In genomic region chr16:12964466-12964865, GRCh38 we compare ENCODE assay signal across 26 cellular contexts.
"Had no signal": no experiment of that assay in that cellular context is flagged by ENCODE, and none has a peak within 500 bp of the region (broad histone marks: within the 10 kb centered on the region; RNA-seq: fewer than 3 reads in every experiment).

No MANE protein-coding gene starts in this region.

- H3K9me3 Mint-ChIP-seq: neural crest cell had no signal

- H3K27me3 ChIP-seq: dorsolateral prefrontal cortex, foreskin keratinocyte, heart right ventricle, neutrophil, pancreas, tibial nerve, upper lobe of right lung, uterus had no signal

- H3K36me3 ChIP-seq: gastroesophageal sphincter, heart right ventricle, neutrophil, pancreas, thoracic aorta, tibial nerve, upper lobe of right lung, uterus had no signal

- H3K36me3 Mint-ChIP-seq: memory B cell; natural killer cell treated with Interleukin-12 subunit alpha and Interleukin-12 subunit beta and Interleukin-15 and Interleukin-18, amount 100 ng/mL, for 72 hours; stimulated activated memory B cell treated with anti-CD40 and anti-IgM and Interleukin-4, amounts not matched to agents 10 μg/mL and 1 μg/mL and 100 μg/mL, for 72 hours had no signal

- H3K9me3 ChIP-seq: neutrophil, pancreas, thoracic aorta, upper lobe of right lung, uterus had no signal

- H3K27ac ChIP-seq: dorsolateral prefrontal cortex, foreskin keratinocyte, gastroesophageal sphincter, heart right ventricle, neutrophil, pancreas, thoracic aorta, tibial nerve, upper lobe of right lung, uterus had no signal

- H3K27ac Mint-ChIP-seq: memory B cell; natural killer cell treated with Interleukin-12 subunit alpha and Interleukin-12 subunit beta and Interleukin-15 and Interleukin-18, amount 100 ng/mL, for 72 hours; stimulated activated memory B cell treated with anti-CD40 and anti-IgM and Interleukin-4, amounts not matched to agents 10 μg/mL and 1 μg/mL and 100 μg/mL, for 72 hours had no signal

- FAIRE-seq: colon, islet of Langerhans, pancreas had no signal

- H3K4me3 ChIP-seq: dorsolateral prefrontal cortex, gastroesophageal sphincter, heart right ventricle, lung, pancreas, thoracic aorta, tibial nerve, upper lobe of right lung, uterus had no signal

- H3K4me1 Mint-ChIP-seq: memory B cell; neural crest cell; stimulated activated memory B cell treated with anti-CD40 and anti-IgM and Interleukin-4, amounts not matched to agents 10 μg/mL and 1 μg/mL and 100 μg/mL, for 72 hours had no signal

- H3K4me1 ChIP-seq: foreskin keratinocyte, gastroesophageal sphincter, heart right ventricle, pancreas, tibial nerve, upper lobe of right lung, uterus had no signal

- DNase-seq: dorsolateral prefrontal cortex; effector CD4-positive, alpha-beta T cell; foreskin keratinocyte; glutamatergic neuron; heart right ventricle; hippocampal formation; pancreas; stimulated activated CD4-positive, alpha-beta T cell treated with anti-CD3 and anti-CD28 coated beads, Interleukin-2, amount 100 ng/mL, for 24 hours; stimulated activated CD4-positive, alpha-beta T cell treated with anti-CD3 and anti-CD28 coated beads, Interleukin-4, amount 100 ng/mL, for 24 hours; stimulated activated naive CD8-positive, alpha-beta T cell treated with anti-CD3 and anti-CD28 coated beads, Interleukin-15, Interleukin-2, amounts not matched to agents 100 U/mL and 50 U/mL, for 24 hours; upper lobe of right lung; uterus had no signal

- ATAC-seq: esophagus mucosa; foreskin keratinocyte; gastroesophageal sphincter; heart right ventricle; left lobe of liver; natural killer cell treated with Interleukin-12 subunit alpha and Interleukin-12 subunit beta and Interleukin-15 and Interleukin-18, amount 100 ng/mL, for 72 hours; pancreas; sciatic nerve; stimulated activated memory B cell treated with anti-CD40 and anti-IgM and Interleukin-4, amounts not matched to agents 10 μg/mL and 1 μg/mL and 100 μg/mL, for 72 hours; stimulated activated naive CD8-positive, alpha-beta T cell treated with anti-CD3 and anti-CD28 coated beads, Interleukin-15, Interleukin-2, amounts not matched to agents 100 U/mL and 50 U/mL, for 24 hours; upper lobe of right lung had no signal

- H3K4me3 Mint-ChIP-seq: memory B cell; natural killer cell treated with Interleukin-12 subunit alpha and Interleukin-12 subunit beta and Interleukin-15 and Interleukin-18, amount 100 ng/mL, for 72 hours; neural crest cell; stimulated activated memory B cell treated with anti-CD40 and anti-IgM and Interleukin-4, amounts not matched to agents 10 μg/mL and 1 μg/mL and 100 μg/mL, for 72 hours had no signal
